10 cellular contexts compared by ENCODE assay signal in genomic region chr10:103555712-103556111, GRCh38.
DNase-seq lines count a peak whose midpoint lies in the region; ATAC-seq and TF ChIP-seq lines count a peak whose summit lies in the region.
"Had no signal": no experiment of that assay in that cellular context is flagged by ENCODE, and none has a peak within 500 bp of the region (broad histone marks: within the 10 kb centered on the region; RNA-seq: fewer than 3 reads in every experiment).

No MANE protein-coding gene starts in this region.

- ATAC-seq in stimulated activated naive CD8-positive, alpha-beta T cell treated with anti-CD3 and anti-CD28 coated beads, Interleukin-15, amount 100 ng/mL, for 72 hours, result no peak
- ATAC-seq in stimulated activated memory B cell treated with anti-CD40 and anti-IgM and Interleukin-4, amounts not matched to agents 10 μg/mL and 1 μg/mL and 100 μg/mL, for 72 hours, result no peak
- no peak for ATAC-seq in HG02623 (IDR thresholded peaks at IDR 0.05; ENCODE audit: unreplicated experiment)

- no peaks in the 10 kb centered on the region for H3K36me3 Mint-ChIP-seq in T-helper 1 cell treated with Interleukin-12 subunit alpha and Interleukin-12 subunit beta and Interleukin-4 antibody, amounts not matched to agents 30 μg/mL and 1 μg/mL, for 36 hours (ENCODE audit: low read depth)
- no peaks in the 10 kb centered on the region for H3K36me3 Mint-ChIP-seq in stimulated activated memory B cell treated with anti-CD40 and anti-IgM and Interleukin-4, amounts not matched to agents 10 μg/mL and 1 μg/mL and 100 μg/mL, for 72 hours

- DNase-seq in T-helper 1 cell, result no peak
- no peak for DNase-seq in WERI-Rb-1
- no peak for DNase-seq in stimulated activated naive CD8-positive, alpha-beta T cell treated with anti-CD3 and anti-CD28 coated beads, Interleukin-15, amount 100 ng/mL, for 72 hours
- no peak for DNase-seq in iPS-NIHi7 (ENCODE audit: extremely low spot score)
- DNase-seq: NCI-H510A, retina had no signal

- H3K27ac ChIP-seq in WERI-Rb-1, result peak overlapping the region; percentile 51
- no peak overlapping the region for H3K27ac ChIP-seq in iPS-20b (ENCODE audit: low read length)

- no peaks in the 10 kb centered on the region for H3K4me1 ChIP-seq in iPS-20b (ENCODE audit: insufficient read depth, low read length)

- H3K9ac ChIP-seq in iPS-20b (ENCODE audit: low read depth, low read length), result no peak overlapping the region

- peaks cover 34% of the 10 kb centered on the region for H3K27me3 Mint-ChIP-seq in T-helper 1 cell treated with Interleukin-12 subunit alpha and Interleukin-12 subunit beta and Interleukin-4 antibody, amounts not matched to agents 30 μg/mL and 1 μg/mL, for 36 hours (ENCODE audit: low read depth)
- H3K27me3 Mint-ChIP-seq in stimulated activated naive CD8-positive, alpha-beta T cell treated with anti-CD3 and anti-CD28 coated beads, Interleukin-15, amount 100 ng/mL, for 72 hours, result peaks cover 72% of the 10 kb centered on the region
- H3K27me3 Mint-ChIP-seq in stimulated activated memory B cell treated with anti-CD40 and anti-IgM and Interleukin-4, amounts not matched to agents 10 μg/mL and 1 μg/mL and 100 μg/mL, for 72 hours, result peaks cover 78% of the 10 kb centered on the region

- H3K4me1 Mint-ChIP-seq in T-helper 1 cell treated with Interleukin-12 subunit alpha and Interleukin-12 subunit beta and Interleukin-4 antibody, amounts not matched to agents 30 μg/mL and 1 μg/mL, for 36 hours (ENCODE audit: low read depth), result peaks cover 26% of the 10 kb centered on the region
- peaks cover 35% of the 10 kb centered on the region for H3K4me1 Mint-ChIP-seq in stimulated activated naive CD8-positive, alpha-beta T cell treated with anti-CD3 and anti-CD28 coated beads, Interleukin-15, amount 100 ng/mL, for 72 hours
- H3K4me1 Mint-ChIP-seq in stimulated activated memory B cell treated with anti-CD40 and anti-IgM and Interleukin-4, amounts not matched to agents 10 μg/mL and 1 μg/mL and 100 μg/mL, for 72 hours, result peaks cover 6% of the 10 kb centered on the region

- no peak for TF ChIP-seq CTCF in WERI-Rb-1 (IDR thresholded peaks at IDR 0.05; ENCODE audit: low read depth, low read length)

- no peaks in the 10 kb centered on the region for H3K9me3 ChIP-seq in WERI-Rb-1 (ENCODE audit: severe bottlenecking)
- H3K9me3 ChIP-seq in iPS-20b (ENCODE audit: insufficient read depth, low read depth, low read length), result no peaks in the 10 kb centered on the region

- H3K36me3 ChIP-seq in WERI-Rb-1 (peaks cover 5% of the 10 kb centered on the region), iPS-20b (ENCODE audit: insufficient read depth, low read depth, low read length) (no peaks in the 10 kb centered on the region)

- peak overlapping the region; percentile 7 for H3K4me3 Mint-ChIP-seq in T-helper 1 cell treated with Interleukin-12 subunit alpha and Interleukin-12 subunit beta and Interleukin-4 antibody, amounts not matched to agents 30 μg/mL and 1 μg/mL, for 36 hours
- H3K4me3 Mint-ChIP-seq in stimulated activated naive CD8-positive, alpha-beta T cell treated with anti-CD3 and anti-CD28 coated beads, Interleukin-15, amount 100 ng/mL, for 72 hours, result peak overlapping the region; percentile 17 to 51
- H3K4me3 Mint-ChIP-seq in stimulated activated memory B cell treated with anti-CD40 and anti-IgM and Interleukin-4, amounts not matched to agents 10 μg/mL and 1 μg/mL and 100 μg/mL, for 72 hours, result no peak overlapping the region

- H3K9me3 Mint-ChIP-seq in T-helper 1 cell treated with Interleukin-12 subunit alpha and Interleukin-12 subunit beta and Interleukin-4 antibody, amounts not matched to agents 30 μg/mL and 1 μg/mL, for 36 hours, result no peaks in the 10 kb centered on the region
- no peaks in the 10 kb centered on the region for H3K9me3 Mint-ChIP-seq in stimulated activated naive CD8-positive, alpha-beta T cell treated with anti-CD3 and anti-CD28 coated beads, Interleukin-15, amount 100 ng/mL, for 72 hours
- no peaks in the 10 kb centered on the region for H3K9me3 Mint-ChIP-seq in stimulated activated memory B cell treated with anti-CD40 and anti-IgM and Interleukin-4, amounts not matched to agents 10 μg/mL and 1 μg/mL and 100 μg/mL, for 72 hours

- H3K4me3 ChIP-seq in WERI-Rb-1 (ENCODE audit: low read depth, low read length) (peak overlapping the region; percentile 51), iPS-20b (ENCODE audit: low read length) (peak overlapping the region; percentile 56; the same call in 1 of the 2 replicates)

- H3K27me3 ChIP-seq in WERI-Rb-1 (ENCODE audit: insufficient read depth, low read depth, severe bottlenecking), result no peaks in the 10 kb centered on the region
- peaks cover 24% of the 10 kb centered on the region for H3K27me3 ChIP-seq in iPS-20b (ENCODE audit: insufficient read depth, low read length)

- H3K27ac Mint-ChIP-seq in T-helper 1 cell treated with Interleukin-12 subunit alpha and Interleukin-12 subunit beta and Interleukin-4 antibody, amounts not matched to agents 30 μg/mL and 1 μg/mL, for 36 hours, result no peak overlapping the region
- no peak overlapping the region for H3K27ac Mint-ChIP-seq in stimulated activated naive CD8-positive, alpha-beta T cell treated with anti-CD3 and anti-CD28 coated beads, Interleukin-15, amount 100 ng/mL, for 72 hours
- no peak overlapping the region for H3K27ac Mint-ChIP-seq in stimulated activated memory B cell treated with anti-CD40 and anti-IgM and Interleukin-4, amounts not matched to agents 10 μg/mL and 1 μg/mL and 100 μg/mL, for 72 hours
